ENCODE assay signal across 26 cellular contexts in the genomic region with DNA sequence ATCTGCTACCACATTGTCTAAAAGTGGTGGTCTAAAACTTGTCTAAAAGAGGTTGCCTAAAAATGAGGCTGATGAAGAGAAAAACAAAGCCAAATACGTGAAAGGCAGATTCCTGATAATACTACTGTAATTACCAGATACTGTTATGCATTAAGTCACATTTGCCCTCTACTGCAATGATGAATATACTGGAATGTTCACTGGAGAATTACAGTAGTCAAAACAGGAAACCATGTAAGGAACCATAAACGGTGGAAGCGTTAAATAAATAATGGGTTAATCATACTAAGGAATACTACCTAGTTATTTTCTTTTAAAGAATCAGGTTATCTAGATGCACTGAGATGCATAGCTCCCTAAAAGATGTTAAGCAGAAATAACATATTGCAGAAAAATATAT.
"Had no signal": no experiment of that assay in that cellular context is flagged by ENCODE, and none has a peak within 500 bp of the region (broad histone marks: within the 10 kb centered on the region; RNA-seq: fewer than 3 reads in every experiment).

No MANE protein-coding gene starts in this region.

- H3K4me3 Mint-ChIP-seq: immature natural killer cell; memory B cell; mesothelial cell of epicardium; natural killer cell; neural progenitor cell; stimulated activated effector memory CD8-positive, alpha-beta T cell treated with anti-CD3 and anti-CD28 coated beads, Interleukin-12 subunit alpha, Interleukin-12 subunit beta, amount 100 ng/mL, for 72 hours had no signal

- H3K27ac ChIP-seq: epithelial cell of prostate, esophagus muscularis mucosa, gastroesophageal sphincter, left ventricle myocardium inferior, lower lobe of right lung, neural progenitor cell, parathyroid adenoma, prostate gland, right lobe of liver, suprapubic skin, thyroid gland, upper lobe of left lung, uterus had no signal

- H3K36me3 Mint-ChIP-seq: immature natural killer cell; memory B cell; mesothelial cell of epicardium; natural killer cell; neural progenitor cell; stimulated activated effector memory CD8-positive, alpha-beta T cell treated with anti-CD3 and anti-CD28 coated beads, Interleukin-12 subunit alpha, Interleukin-12 subunit beta, amount 100 ng/mL, for 72 hours had no signal

- H3K4me1 Mint-ChIP-seq: stimulated activated effector memory CD8-positive, alpha-beta T cell treated with anti-CD3 and anti-CD28 coated beads, Interleukin-12 subunit alpha, Interleukin-12 subunit beta, amount 100 ng/mL, for 72 hours had no signal

- H3K27me3 Mint-ChIP-seq: memory B cell had no signal

- H3K27me3 ChIP-seq: esophagus muscularis mucosa, gastroesophageal sphincter, neural progenitor cell, right lobe of liver, suprapubic skin, thyroid gland, upper lobe of left lung, uterus had no signal

- H3K27ac Mint-ChIP-seq: immature natural killer cell; memory B cell; mesothelial cell of epicardium; natural killer cell; neural progenitor cell; stimulated activated effector memory CD8-positive, alpha-beta T cell treated with anti-CD3 and anti-CD28 coated beads, Interleukin-12 subunit alpha, Interleukin-12 subunit beta, amount 100 ng/mL, for 72 hours had no signal

- H3K4me1 ChIP-seq: esophagus muscularis mucosa, gastroesophageal sphincter, left ventricle myocardium inferior, parathyroid adenoma, prostate gland, right lobe of liver, thyroid gland, uterus had no signal

- DNase-seq: effector CD4-positive, alpha-beta T cell; glutamatergic neuron; immature natural killer cell; kidney; left cardiac atrium; left ventricle myocardium inferior; lower lobe of right lung; natural killer cell; occipital lobe; right lobe of liver; stimulated activated CD4-positive, alpha-beta T cell treated with anti-CD3 and anti-CD28 coated beads, Interleukin-4, amount 100 ng/mL, for 1 hour; stimulated activated CD8-positive, alpha-beta memory T cell treated with anti-CD3 and anti-CD28 coated beads, Interleukin-4, amount 100 ng/mL, for 48 hours; stimulated activated naive CD8-positive, alpha-beta T cell treated with anti-CD3 and anti-CD28 coated beads, Interleukin-15, Interleukin-2, amounts not matched to agents 100 U/mL and 50 U/mL, for 24 hours; thyroid gland; upper lobe of left lung; uterus had no signal

- H3K9me3 Mint-ChIP-seq: memory B cell; mesothelial cell of epicardium; natural killer cell; neural progenitor cell; stimulated activated effector memory CD8-positive, alpha-beta T cell treated with anti-CD3 and anti-CD28 coated beads, Interleukin-12 subunit alpha, Interleukin-12 subunit beta, amount 100 ng/mL, for 72 hours had no signal

- H3K4me3 ChIP-seq: esophagus muscularis mucosa, gastroesophageal sphincter, left ventricle myocardium inferior, lower lobe of right lung, neural progenitor cell, prostate gland, right lobe of liver, suprapubic skin, thyroid gland, upper lobe of left lung, uterus had no signal

- H3K9me3 ChIP-seq: esophagus muscularis mucosa, gastroesophageal sphincter, left ventricle myocardium inferior, lower lobe of right lung, prostate gland, right lobe of liver, suprapubic skin, thyroid gland, upper lobe of left lung, uterus had no signal

- H3K36me3 ChIP-seq: esophagus muscularis mucosa, gastroesophageal sphincter, left ventricle myocardium inferior, lower lobe of right lung, neural progenitor cell, prostate gland, right lobe of liver, suprapubic skin, thyroid gland, upper lobe of left lung, uterus had no signal
